25 cellular contexts compared by ENCODE assay signal in the genomic region with DNA sequence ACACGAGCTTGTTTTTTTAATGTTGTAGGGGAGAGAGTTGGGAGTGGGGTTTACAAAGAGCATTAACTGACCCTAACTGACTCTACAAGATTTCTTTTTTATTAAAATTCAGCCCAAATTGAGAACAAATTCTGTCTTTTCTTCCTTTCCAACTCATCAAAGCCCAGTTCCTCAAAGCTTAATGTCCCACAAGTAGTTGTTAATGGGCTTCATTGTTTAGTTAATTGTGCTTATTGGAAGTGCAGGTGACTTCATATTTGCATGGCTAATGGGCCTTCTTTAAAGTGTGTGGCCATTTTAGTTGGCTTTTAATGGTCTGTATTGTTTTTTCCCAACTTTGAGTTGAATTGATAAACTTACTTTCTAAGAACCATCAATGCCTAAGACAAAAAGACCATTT. TPM values are rescaled to one million over a fixed set of nuclear protein-coding genes. Genes with fewer than 3 reads are reported as not detected.
"Had no signal": no experiment of that assay in that cellular context is flagged by ENCODE, and none has a peak within 500 bp of the region (broad histone marks: within the 10 kb centered on the region; RNA-seq: fewer than 3 reads in every experiment).

No MANE protein-coding gene starts in this region.

- H3K36me3 ChIP-seq: esophagus muscularis mucosa, gastrocnemius medialis, left ventricle myocardium inferior, lower lobe of right lung, neural progenitor cell, pancreas, suprapubic skin, thyroid gland had no signal

- H2AFZ ChIP-seq: neural progenitor cell had no signal

- H3K4me1 ChIP-seq: esophagus muscularis mucosa, gastrocnemius medialis, lower lobe of right lung, pancreas, suprapubic skin had no signal

- H3K36me3 Mint-ChIP-seq: memory B cell; natural killer cell treated with Interleukin-12 subunit alpha and Interleukin-12 subunit beta and Interleukin-15 and Interleukin-18, amount 100 ng/mL, for 72 hours; neural progenitor cell; stimulated activated effector memory CD8-positive, alpha-beta T cell treated with anti-CD3 and anti-CD28 coated beads, Interleukin-12 subunit alpha, Interleukin-12 subunit beta, amount 100 ng/mL, for 72 hours had no signal

- H3K9me3 ChIP-seq: esophagus muscularis mucosa, gastrocnemius medialis, left ventricle myocardium inferior, lower lobe of right lung, pancreas, suprapubic skin, thyroid gland had no signal

- H3K4me1 Mint-ChIP-seq: memory B cell; stimulated activated effector memory CD8-positive, alpha-beta T cell treated with anti-CD3 and anti-CD28 coated beads, Interleukin-12 subunit alpha, Interleukin-12 subunit beta, amount 100 ng/mL, for 72 hours had no signal

- H3K4me3 ChIP-seq: esophagus muscularis mucosa, gastrocnemius medialis, left ventricle myocardium inferior, lower lobe of right lung, neural progenitor cell, pancreas, suprapubic skin, thyroid gland had no signal

- H3K27ac ChIP-seq: epithelial cell of prostate, esophagus muscularis mucosa, gastrocnemius medialis, left ventricle myocardium inferior, lower lobe of right lung, neural progenitor cell, pancreas, suprapubic skin, thyroid gland had no signal

- H3K27me3 ChIP-seq: esophagus muscularis mucosa, gastrocnemius medialis, neural progenitor cell, pancreas, suprapubic skin, thyroid gland had no signal

- H3K27ac Mint-ChIP-seq: memory B cell; natural killer cell treated with Interleukin-12 subunit alpha and Interleukin-12 subunit beta and Interleukin-15 and Interleukin-18, amount 100 ng/mL, for 72 hours; neural progenitor cell; progenitor cell of endocrine pancreas; stimulated activated effector memory CD8-positive, alpha-beta T cell treated with anti-CD3 and anti-CD28 coated beads, Interleukin-12 subunit alpha, Interleukin-12 subunit beta, amount 100 ng/mL, for 72 hours; type B pancreatic cell had no signal

- H3K4me3 Mint-ChIP-seq: memory B cell; natural killer cell treated with Interleukin-12 subunit alpha and Interleukin-12 subunit beta and Interleukin-15 and Interleukin-18, amount 100 ng/mL, for 72 hours; neural progenitor cell; stimulated activated effector memory CD8-positive, alpha-beta T cell treated with anti-CD3 and anti-CD28 coated beads, Interleukin-12 subunit alpha, Interleukin-12 subunit beta, amount 100 ng/mL, for 72 hours; type B pancreatic cell had no signal

- ATAC-seq: gastrocnemius medialis; left cardiac atrium; lower lobe of right lung; natural killer cell treated with Interleukin-12 subunit alpha and Interleukin-12 subunit beta and Interleukin-15 and Interleukin-18, amount 100 ng/mL, for 72 hours; pancreas; right cardiac atrium; stimulated activated effector memory CD8-positive, alpha-beta T cell treated with anti-CD3 and anti-CD28 coated beads, Interleukin-12 subunit alpha, Interleukin-12 subunit beta, amount 100 ng/mL, for 72 hours; stimulated activated naive CD8-positive, alpha-beta T cell treated with anti-CD3 and anti-CD28 coated beads, Interleukin-15, Interleukin-2, amounts not matched to agents 100 U/mL and 50 U/mL, for 24 hours had no signal

- H3K9me3 Mint-ChIP-seq: memory B cell; natural killer cell treated with Interleukin-12 subunit alpha and Interleukin-12 subunit beta and Interleukin-15 and Interleukin-18, amount 100 ng/mL, for 72 hours; neural progenitor cell; stimulated activated effector memory CD8-positive, alpha-beta T cell treated with anti-CD3 and anti-CD28 coated beads, Interleukin-12 subunit alpha, Interleukin-12 subunit beta, amount 100 ng/mL, for 72 hours had no signal

- DNase-seq: effector memory CD4-positive, alpha-beta T cell; gastrocnemius medialis; kidney; left cardiac atrium; left ventricle myocardium inferior; lower lobe of right lung; midbrain; nucleus accumbens; pancreas; right cardiac atrium; small intestine; stimulated activated CD4-positive, alpha-beta T cell treated with anti-CD3 and anti-CD28 coated beads, Interleukin-2, amount 100 ng/mL, for 48 hours; stimulated activated CD8-positive, alpha-beta memory T cell treated with anti-CD3 and anti-CD28 coated beads, Interleukin-4, amount 100 ng/mL, for 48 hours; stimulated activated naive CD8-positive, alpha-beta T cell treated with anti-CD3 and anti-CD28 coated beads, Interleukin-15, Interleukin-2, amounts not matched to agents 100 U/mL and 50 U/mL, for 24 hours; thyroid gland had no signal

- H3K9ac ChIP-seq: neural progenitor cell had no signal

- H3K27me3 Mint-ChIP-seq: natural killer cell treated with Interleukin-12 subunit alpha and Interleukin-12 subunit beta and Interleukin-15 and Interleukin-18, amount 100 ng/mL, for 72 hours; progenitor cell of endocrine pancreas; type B pancreatic cell had no signal

- H3K4me2 ChIP-seq: neural progenitor cell had no signal

RNA-seq across cellular contexts. Expression of gene MPPED2, which starts 39.8 kb away (rescaled TPM):
- total RNA-seq: fibroblast of villous mesenchyme had no signal
